ENCODE assay signal across 1 cellular context in genomic region chr2:240503848-240504247, GRCh38.
TF ChIP-seq lines count a peak whose summit lies in the region.

No MANE protein-coding gene starts in this region.

TF ChIP-seq in SK-N-SH treated with all-trans-retinoic acid at 6 μM for 48 hours, 23 proteins besides CTCF, POLR2A, EP300 and RAD21 (continued from another document):
- TF ChIP-seq, protein P1, sequence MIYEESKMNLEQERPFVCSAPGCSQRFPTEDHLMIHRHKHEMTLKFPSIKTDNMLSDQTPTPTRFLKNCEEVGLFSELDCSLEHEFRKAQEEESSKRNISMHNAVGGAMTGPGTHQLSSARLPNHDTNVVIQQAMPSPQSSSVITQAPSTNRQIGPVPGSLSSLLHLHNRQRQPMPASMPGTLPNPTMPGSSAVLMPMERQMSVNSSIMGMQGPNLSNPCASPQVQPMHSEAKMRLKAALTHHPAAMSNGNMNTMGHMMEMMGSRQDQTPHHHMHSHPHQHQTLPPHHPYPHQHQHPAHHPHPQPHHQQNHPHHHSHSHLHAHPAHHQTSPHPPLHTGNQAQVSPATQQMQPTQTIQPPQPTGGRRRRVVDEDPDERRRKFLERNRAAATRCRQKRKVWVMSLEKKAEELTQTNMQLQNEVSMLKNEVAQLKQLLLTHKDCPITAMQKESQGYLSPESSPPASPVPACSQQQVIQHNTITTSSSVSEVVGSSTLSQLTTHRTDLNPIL (CRISPR knock-in tag; IDR thresholded peaks at IDR 0.05; ENCODE audit: low read depth) = no peak
- TF ChIP-seq, protein P2, sequence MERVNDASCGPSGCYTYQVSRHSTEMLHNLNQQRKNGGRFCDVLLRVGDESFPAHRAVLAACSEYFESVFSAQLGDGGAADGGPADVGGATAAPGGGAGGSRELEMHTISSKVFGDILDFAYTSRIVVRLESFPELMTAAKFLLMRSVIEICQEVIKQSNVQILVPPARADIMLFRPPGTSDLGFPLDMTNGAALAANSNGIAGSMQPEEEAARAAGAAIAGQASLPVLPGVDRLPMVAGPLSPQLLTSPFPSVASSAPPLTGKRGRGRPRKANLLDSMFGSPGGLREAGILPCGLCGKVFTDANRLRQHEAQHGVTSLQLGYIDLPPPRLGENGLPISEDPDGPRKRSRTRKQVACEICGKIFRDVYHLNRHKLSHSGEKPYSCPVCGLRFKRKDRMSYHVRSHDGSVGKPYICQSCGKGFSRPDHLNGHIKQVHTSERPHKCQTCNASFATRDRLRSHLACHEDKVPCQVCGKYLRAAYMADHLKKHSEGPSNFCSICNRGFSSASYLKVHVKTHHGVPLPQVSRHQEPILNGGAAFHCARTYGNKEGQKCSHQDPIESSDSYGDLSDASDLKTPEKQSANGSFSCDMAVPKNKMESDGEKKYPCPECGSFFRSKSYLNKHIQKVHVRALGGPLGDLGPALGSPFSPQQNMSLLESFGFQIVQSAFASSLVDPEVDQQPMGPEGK (CRISPR knock-in tag; IDR thresholded peaks at IDR 0.05; ENCODE audit: borderline replicate concordance) = no peak
- TF ChIP-seq ISL1 (CRISPR knock-in tag; IDR thresholded peaks at IDR 0.05) (no peak), ARNTL (CRISPR knock-in tag; IDR thresholded peaks at IDR 0.05; ENCODE audit: borderline replicate concordance, low read depth) (no peak), CSDC2 (CRISPR knock-in tag; IDR thresholded peaks at IDR 0.05) (no peak), BACH2 (CRISPR knock-in tag; IDR thresholded peaks at IDR 0.05; ENCODE audit: borderline replicate concordance) (no peak), ZNF8 (CRISPR knock-in tag; IDR thresholded peaks at IDR 0.05) (no peak), PPARA (CRISPR knock-in tag; IDR thresholded peaks at IDR 0.05; ENCODE audit: borderline replicate concordance) (no peak), TOX (CRISPR knock-in tag; IDR thresholded peaks at IDR 0.05; ENCODE audit: borderline replicate concordance) (no peak)
